ENCODE assay signal across 1 cellular context in the genomic region with DNA sequence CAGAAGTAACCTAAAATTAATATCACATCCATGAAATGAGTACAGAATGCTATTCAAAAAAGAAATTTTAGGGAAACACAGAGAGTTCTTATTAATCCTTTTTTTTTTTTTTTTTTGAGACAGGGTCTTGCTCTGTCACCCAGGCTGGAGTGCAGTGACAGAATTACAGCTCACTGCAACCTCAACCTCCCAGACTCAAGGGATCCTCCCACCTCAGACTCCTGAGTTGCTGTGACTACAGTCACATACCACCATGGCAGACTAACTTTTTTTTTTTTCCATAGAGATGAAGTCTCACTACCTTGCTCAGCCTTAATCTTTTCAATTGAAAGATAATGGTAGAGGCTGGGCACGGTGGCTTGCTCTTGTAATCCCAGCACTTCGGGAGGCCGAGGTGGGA.
TF ChIP-seq lines count a peak whose summit lies in the region.

No MANE protein-coding gene starts in this region.

TF ChIP-seq in K562, 482 proteins besides CTCF, POLR2A, EP300 and RAD21:
- TF ChIP-seq HIVEP1 (CRISPR knock-in tag; IDR thresholded peaks at IDR 0.05), result no peak
- TF ChIP-seq, protein P1, sequence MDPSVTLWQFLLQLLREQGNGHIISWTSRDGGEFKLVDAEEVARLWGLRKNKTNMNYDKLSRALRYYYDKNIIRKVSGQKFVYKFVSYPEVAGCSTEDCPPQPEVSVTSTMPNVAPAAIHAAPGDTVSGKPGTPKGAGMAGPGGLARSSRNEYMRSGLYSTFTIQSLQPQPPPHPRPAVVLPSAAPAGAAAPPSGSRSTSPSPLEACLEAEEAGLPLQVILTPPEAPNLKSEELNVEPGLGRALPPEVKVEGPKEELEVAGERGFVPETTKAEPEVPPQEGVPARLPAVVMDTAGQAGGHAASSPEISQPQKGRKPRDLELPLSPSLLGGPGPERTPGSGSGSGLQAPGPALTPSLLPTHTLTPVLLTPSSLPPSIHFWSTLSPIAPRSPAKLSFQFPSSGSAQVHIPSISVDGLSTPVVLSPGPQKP (CRISPR knock-in tag; IDR thresholded peaks at IDR 0.05), result no peak
- no peak for TF ChIP-seq FOXA3 (CRISPR knock-in tag; conservative IDR thresholded peaks at IDR 0.05 in 1 of 2, IDR thresholded peaks at IDR 0.05 in 1 of 2)
- TF ChIP-seq RFX1 (IDR thresholded peaks at IDR 0.05), result peak; percentile 10; the same call in 1 of the 2 replicates
- no peak for TF ChIP-seq ZNF175 (CRISPR knock-in tag; IDR thresholded peaks at IDR 0.05; ENCODE audit: low read depth)
- no peak for TF ChIP-seq NCOR1 (IDR thresholded peaks at IDR 0.05)
- no peak for TF ChIP-seq NR2C1 (IDR thresholded peaks at IDR 0.05)
- TF ChIP-seq NR2C1 (tag; IDR thresholded peaks at IDR 0.05), result no peak
TF ChIP-seq in K562: peak in this region for 1.
